In the genomic region with DNA sequence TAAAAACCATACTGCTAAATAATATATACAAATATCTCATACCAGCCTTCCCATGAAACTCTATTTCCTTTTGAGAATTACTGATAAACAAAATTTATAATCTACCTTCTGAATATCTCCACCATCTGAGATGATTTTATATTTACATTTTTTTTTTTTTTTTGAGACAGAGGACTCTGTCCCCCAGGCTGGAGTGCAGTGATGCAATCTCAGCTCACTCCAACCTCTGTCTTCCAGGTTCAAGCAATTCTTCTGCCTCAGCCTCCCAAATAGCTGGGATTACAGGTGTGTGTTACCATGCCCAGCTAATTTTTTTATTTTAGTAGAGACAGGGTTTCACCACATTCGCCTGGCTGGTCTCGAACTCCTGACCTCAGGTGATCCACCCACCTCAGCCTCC, we compare ENCODE assay signal across 6 cellular contexts. TPM values are rescaled to one million over a fixed set of nuclear protein-coding genes. Genes with fewer than 3 reads are reported as not detected.
"Had no signal": no experiment of that assay in that cellular context is flagged by ENCODE, and none has a peak within 500 bp of the region (broad histone marks: within the 10 kb centered on the region; RNA-seq: fewer than 3 reads in every experiment).

No MANE protein-coding gene starts in this region.

- H3K4me1 Mint-ChIP-seq: IgD-negative memory B cell had no signal

- H3K4me3 ChIP-seq: K562 had no signal

- FAIRE-seq: HTR-8/SVneo, K562 had no signal

- H3K27ac Mint-ChIP-seq: IgD-negative memory B cell had no signal

- H3K27ac ChIP-seq: HL-60 had no signal

- DNase-seq: IMR-90, KBM-7 had no signal

- H3K36me3 Mint-ChIP-seq: IgD-negative memory B cell had no signal

- ATAC-seq: K562 had no signal

- H3K4me3 Mint-ChIP-seq: IgD-negative memory B cell had no signal

- H3K9me3 Mint-ChIP-seq: IgD-negative memory B cell had no signal

RNA-seq across cellular contexts. Expression of a gene that starts 42.8 kb away (rescaled TPM):
- polyA plus RNA-seq: IgD-negative memory B cell had no signal
